In genomic region chr17:7583253-7584109, GRCh38 we compare ENCODE assay signal across 1 cellular context.
A peak's percentile ranks its signal among the peaks of the same experiment; 100 is the strongest.
TF ChIP-seq lines count a peak whose summit lies in the region.

TSS of gene MPDU1 (plus strand) at chr17:7583852. CDS start at chr17:7583863, 11 bp downstream.

TF ChIP-seq in K562, 482 proteins besides CTCF, POLR2A, EP300 and RAD21 (continued from another document and continues in another):
- TF ChIP-seq PATZ1 (CRISPR knock-in tag; IDR thresholded peaks at IDR 0.05; ENCODE audit: borderline replicate concordance): 0 out of 2 replicates have a peak, but pooled peaks have one; percentile 37
- no peak for TF ChIP-seq USF2 (CRISPR knock-in tag; IDR thresholded peaks at IDR 0.05)
- no peak for TF ChIP-seq STAT5A (IDR thresholded peaks at IDR 0.05; ENCODE audit: borderline replicate concordance, low read length)
- 0 out of 4 replicates have a peak, but pooled peaks of 1 of the 2 experiments have one; percentile 19 for TF ChIP-seq TEAD1 (CRISPR knock-in tag; IDR thresholded peaks at IDR 0.05)
- TF ChIP-seq ZNF232 (CRISPR knock-in tag; IDR thresholded peaks at IDR 0.05): no peak
- 0 out of 2 replicates have a peak, but pooled peaks have one; percentile 58 for TF ChIP-seq BRD4 (IDR thresholded peaks at IDR 0.05)
- TF ChIP-seq CHD1 (IDR thresholded peaks at IDR 0.05; ENCODE audit: low read length): no peak
- TF ChIP-seq MAFF (IDR thresholded peaks at IDR 0.05; ENCODE audit: low read length): no peak
- no peak for TF ChIP-seq HOXB6 (CRISPR knock-in tag; IDR thresholded peaks at IDR 0.05; ENCODE audit: borderline replicate concordance)
- no peak for TF ChIP-seq ZNF57 (CRISPR knock-in tag; IDR thresholded peaks at IDR 0.05)
- no peak for TF ChIP-seq THRB (CRISPR knock-in tag; conservative IDR thresholded peaks at IDR 0.05)
- no peak for TF ChIP-seq ELK1 (CRISPR knock-in tag; IDR thresholded peaks at IDR 0.05)
- peak; percentile 57; the same call in 1 of the 2 replicates for TF ChIP-seq RNF2 (IDR thresholded peaks at IDR 0.05)
- TF ChIP-seq ATF4 (CRISPR knock-in tag; IDR thresholded peaks at IDR 0.05): no peak
- TF ChIP-seq PRMT5 (CRISPR knock-in tag; IDR thresholded peaks at IDR 0.05): no peak
- TF ChIP-seq HMGN3 (IDR thresholded peaks at IDR 0.05; ENCODE audit: borderline replicate concordance, extremely low read depth, insufficient read length, low read depth, low read length): no peak
- no peak for TF ChIP-seq HNRNPUL1 (IDR thresholded peaks at IDR 0.05; ENCODE audit: low read length)
- no peak for TF ChIP-seq CTCFL (IDR thresholded peaks at IDR 0.05; ENCODE audit: borderline replicate concordance, insufficient read depth, low read depth, low read length, poor library complexity, severe bottlenecking)
- no peak for TF ChIP-seq XRCC3 (IDR thresholded peaks at IDR 0.05)
- peak in 1 of 2 experiments; percentile 40; a peak in 1 of 4 replicates for TF ChIP-seq SIX5 (IDR thresholded peaks at IDR 0.05; ENCODE audit: borderline replicate concordance in 1 of 2, insufficient read depth in 1 of 2, low read depth in 1 of 2, low read length in 2 of 2)
- TF ChIP-seq ZNF609 (CRISPR knock-in tag; IDR thresholded peaks at IDR 0.05; ENCODE audit: borderline replicate concordance): 0 out of 2 replicates have a peak, but pooled peaks have one; percentile 66
- TF ChIP-seq CCNT2 (IDR thresholded peaks at IDR 0.05; ENCODE audit: borderline replicate concordance, extremely low read depth, insufficient read length, low read depth, low read length): peak; percentile 62
- TF ChIP-seq USF1 (CRISPR knock-in tag; IDR thresholded peaks at IDR 0.05): no peak; the same call in none of the 2 replicates
- no peak for TF ChIP-seq MIER1 (IDR thresholded peaks at IDR 0.05; ENCODE audit: low read depth)
- no peak for TF ChIP-seq KAT2B (IDR thresholded peaks at IDR 0.05; ENCODE audit: low read depth, low read length)
- no peak for TF ChIP-seq SRSF1 (IDR thresholded peaks at IDR 0.05; ENCODE audit: low read depth, low read length)
- no peak for TF ChIP-seq TRIM28 (IDR thresholded peaks at IDR 0.05)
- TF ChIP-seq ZFX (CRISPR knock-in tag; IDR thresholded peaks at IDR 0.05): peak; percentile 91
- no peak for TF ChIP-seq ZNF586 (CRISPR knock-in tag; conservative IDR thresholded peaks at IDR 0.05)
- TF ChIP-seq SRF (CRISPR knock-in tag; IDR thresholded peaks at IDR 0.05): no peak
- TF ChIP-seq RCOR1 (IDR thresholded peaks at IDR 0.05; ENCODE audit: borderline replicate concordance in 1 of 2, low read depth in 2 of 2, low read length in 2 of 2): peak in 1 of 2 experiments; percentile 79; a peak in 2 of 4 replicates
- peak; percentile 93 for TF ChIP-seq E2F4 (CRISPR knock-in tag; IDR thresholded peaks at IDR 0.05; ENCODE audit: low read depth)
- peak; percentile 39; the same call in 1 of the 2 replicates for TF ChIP-seq NR3C1 (CRISPR knock-in tag; IDR thresholded peaks at IDR 0.05)
- TF ChIP-seq ZNF75A (CRISPR knock-in tag; IDR thresholded peaks at IDR 0.05): no peak
- TF ChIP-seq FOXP4 (CRISPR knock-in tag; IDR thresholded peaks at IDR 0.05; ENCODE audit: borderline replicate concordance): peak; percentile 37; the same call in 1 of the 2 replicates
- TF ChIP-seq STAT5B (CRISPR knock-in tag; IDR thresholded peaks at IDR 0.05): no peak
- no peak for TF ChIP-seq ZFP30 (CRISPR knock-in tag; IDR thresholded peaks at IDR 0.05; ENCODE audit: borderline replicate concordance)
- peak; percentile 89 for TF ChIP-seq ZBTB2 (IDR thresholded peaks at IDR 0.05)
- no peak for TF ChIP-seq ZC3H8 (IDR thresholded peaks at IDR 0.05)
